ENCODE assay signal across 20 cellular contexts in the genomic region with DNA sequence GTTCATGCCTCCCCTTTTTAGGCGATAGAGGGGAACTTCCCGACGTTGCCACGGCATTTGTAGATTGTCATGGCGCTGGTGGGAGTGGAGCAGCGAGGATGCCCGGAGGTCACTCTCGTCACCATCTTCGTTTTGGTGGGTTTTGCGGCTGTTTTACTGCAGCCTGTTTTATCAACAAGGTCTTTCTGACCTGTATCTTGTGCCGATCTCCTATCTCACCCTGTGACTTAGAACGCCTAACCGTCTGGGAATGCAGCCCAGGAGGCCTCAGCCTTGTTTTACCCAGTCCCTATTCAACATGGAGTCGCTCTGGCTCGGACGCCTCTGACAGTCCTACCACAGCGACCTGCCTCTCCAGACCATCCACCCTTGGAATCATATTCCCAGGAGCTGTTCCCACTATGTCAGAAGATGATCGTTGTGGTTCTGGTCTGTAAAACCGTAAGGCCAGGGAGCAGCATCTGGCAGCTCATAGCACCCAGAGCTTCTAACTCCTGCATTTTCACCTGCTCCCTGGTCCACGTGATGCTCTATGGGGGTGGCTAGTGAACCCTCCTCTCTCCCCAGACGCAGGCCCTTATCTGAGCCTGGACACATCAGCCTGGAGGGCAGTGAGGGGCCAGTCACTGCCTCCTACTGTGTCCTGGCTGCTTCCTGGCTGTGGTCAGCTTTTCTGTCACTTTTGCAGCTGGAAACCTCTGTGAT. TPM values are rescaled to one million over a fixed set of nuclear protein-coding genes. Genes with fewer than 3 reads are reported as not detected.
A peak's percentile ranks its signal among the peaks of the same experiment; 100 is the strongest.
DNase-seq lines count a peak whose midpoint lies in the region; ATAC-seq and TF ChIP-seq lines count a peak whose summit lies in the region.
"Had no signal": no experiment of that assay in that cellular context is flagged by ENCODE, and none has a peak within 500 bp of the region (broad histone marks: within the 10 kb centered on the region; RNA-seq: fewer than 3 reads in every experiment).

No MANE protein-coding gene starts in this region.

- H3K9ac ChIP-seq in IMR-90 (ENCODE audit: low read depth, low read length) (no peak overlapping the region), mesendoderm (ENCODE audit: low read length) (no peak overlapping the region), trophoblast cell (ENCODE audit: low read length) (no peak overlapping the region)
- H3K9ac ChIP-seq: BLaER1 had no signal

- H3K56ac ChIP-seq in IMR-90 (ENCODE audit: extremely low read depth, insufficient read depth, low read length) (no peak overlapping the region), mesendoderm (ENCODE audit: low read length) (no peak overlapping the region)

- H3K4ac ChIP-seq in IMR-90 (ENCODE audit: low read depth, low read length) (no peak overlapping the region), mesendoderm (ENCODE audit: low read depth, low read length) (no peak overlapping the region), trophoblast cell (ENCODE audit: low read depth, low read length) (no peak overlapping the region)

- H2AK9ac ChIP-seq in IMR-90 (replicated peaks; ENCODE audit: low read depth, low read length, poor library complexity) = no peak overlapping the region

- ATAC-seq in IMR-90 (ENCODE audit: low read depth) (no peak), gastrocnemius medialis (no peak), GM21447 (IDR thresholded peaks at IDR 0.05; ENCODE audit: unreplicated experiment) (no peak)
- no peak for ATAC-seq in naive thymus-derived CD8-positive, alpha-beta T cell
- ATAC-seq: CD8-positive, alpha-beta T cell had no signal

- DNase-seq in IMR-90 (no peak), coronary artery (ENCODE audit: low spot score) (peak; percentile 45), mesendoderm (peak; percentile 33), trophoblast cell (peak; percentile 93 to 94), gastrocnemius medialis (no peak), NCI-H345 treated with DMSO at 0.1 percent for 48 hours (lab: John Stamatoyannopoulos, UW; ENCODE audit: unreplicated experiment) (no peak)
- no peak for DNase-seq in naive thymus-derived CD8-positive, alpha-beta T cell
- DNase-seq: 8988T; ACHN; BE2C; C1 segment of cervical spinal cord; Caco-2; Calu3; CD4-positive, CD25-positive, alpha-beta regulatory T cell; CD8-positive, alpha-beta T cell; DMS79 treated with DMSO at 0.1 percent for 48 hours; GF-D8 had no signal

- H2BK120ac ChIP-seq in IMR-90 (ENCODE audit: low read depth, low read length) (no peak overlapping the region), mesendoderm (ENCODE audit: low read depth, low read length) (no peak overlapping the region), trophoblast cell (ENCODE audit: insufficient read depth, low read length, poor library complexity) (no peak overlapping the region)

- intact Hi-C loops in IMR-90 (cut with micrococcal nuclease) = no loop called here
- intact Hi-C loops in gastrocnemius medialis (cut with DNase I; ENCODE audit: low total_unique reads) = no loop called here

- H3K23ac ChIP-seq in IMR-90 (ENCODE audit: low read depth, low read length) (no peak overlapping the region), mesendoderm (ENCODE audit: low read length) (no peak overlapping the region), trophoblast cell (ENCODE audit: low read length) (no peak overlapping the region)

- H4K12ac ChIP-seq in trophoblast cell (ENCODE audit: low read depth, low read length) = no peak overlapping the region

- dilution Hi-C loops in IMR-90 (cut with HindIII; ENCODE audit: low sequenced_read_pairs, unreplicated experiment) = no loop called here

- H4K5ac ChIP-seq in IMR-90 (ENCODE audit: low read depth, low read length) (no peak overlapping the region), mesendoderm (ENCODE audit: low read length) (no peak overlapping the region)

- H3K36me3 ChIP-seq in IMR-90 (ENCODE audit: control insufficient read depth, insufficient read depth, low read length) (no peaks in the 10 kb centered on the region), mesendoderm (ENCODE audit: control insufficient read depth, insufficient read depth, low read length) (no peaks in the 10 kb centered on the region), trophoblast cell (ENCODE audit: control insufficient read depth in 1 of 2, insufficient read depth in 2 of 2, low read length in 2 of 2) (no peaks in the 10 kb centered on the region), gastrocnemius medialis (no peaks in the 10 kb centered on the region)
- H3K36me3 ChIP-seq: BE2C, BLaER1 had no signal

- TF ChIP-seq POLR2A in IMR-90 (IDR thresholded peaks at IDR 0.05; ENCODE audit: low read depth, low read length) (no peak), gastrocnemius medialis (IDR thresholded peaks at IDR 0.05) (no peak)

- H4K20me1 ChIP-seq in IMR-90 (ENCODE audit: insufficient read depth, low read length) = no peaks in the 10 kb centered on the region
- H4K20me1 ChIP-seq: BLaER1 had no signal

- H4K91ac ChIP-seq in IMR-90 (ENCODE audit: insufficient read depth, low read depth, low read length) = no peak overlapping the region
- no peak overlapping the region for H4K91ac ChIP-seq in trophoblast cell (ENCODE audit: low read depth, low read length)

- no peak overlapping the region for H3K4me3 Mint-ChIP-seq in naive thymus-derived CD8-positive, alpha-beta T cell
- H3K4me3 Mint-ChIP-seq: CD14-positive monocyte; CD4-positive, CD25-positive, alpha-beta regulatory T cell; CD8-positive, alpha-beta T cell had no signal

- H2AK5ac ChIP-seq in IMR-90 (ENCODE audit: low read depth, low read length) = no peak overlapping the region
- no peak overlapping the region for H2AK5ac ChIP-seq in mesendoderm (ENCODE audit: low read length)
- no peak overlapping the region for H2AK5ac ChIP-seq in trophoblast cell (ENCODE audit: low read length)

- H3K79me2 ChIP-seq in mesendoderm (ENCODE audit: control insufficient read depth, insufficient read depth, low read length) (no peaks in the 10 kb centered on the region), trophoblast cell (ENCODE audit: control insufficient read depth, insufficient read depth, low read length, poor library complexity) (no peaks in the 10 kb centered on the region)

- no peak overlapping the region for H3K18ac ChIP-seq in IMR-90 (ENCODE audit: low read depth, low read length)
- no peak overlapping the region for H3K18ac ChIP-seq in mesendoderm (ENCODE audit: low read length)
- H3K18ac ChIP-seq in trophoblast cell (ENCODE audit: low read length) = no peak overlapping the region

- no peak overlapping the region for H3K4me3 ChIP-seq in IMR-90 (ENCODE audit: insufficient read depth, low read depth, low read length)
- no peak overlapping the region for H3K4me3 ChIP-seq in coronary artery
- H3K4me3 ChIP-seq in mesendoderm (ENCODE audit: low read length) = no peak overlapping the region
- peak overlapping the region; percentile 23 for H3K4me3 ChIP-seq in trophoblast cell (ENCODE audit: low read depth, low read length)
- no peak overlapping the region for H3K4me3 ChIP-seq in gastrocnemius medialis
- H3K4me3 ChIP-seq: BLaER1 had no signal

- H4K8ac ChIP-seq in IMR-90 (ENCODE audit: low read depth in 2 of 2, low read length in 2 of 2) = no peak overlapping the region
- no peak overlapping the region for H4K8ac ChIP-seq in mesendoderm (ENCODE audit: low read depth, low read length)
- H4K8ac ChIP-seq in trophoblast cell (ENCODE audit: low read depth, low read length) = no peak overlapping the region

- peaks cover 24% of the 10 kb centered on the region for H3K9me3 ChIP-seq in IMR-90 (ENCODE audit: control insufficient read depth, insufficient read depth, low read length)
- H3K9me3 ChIP-seq in trophoblast cell (ENCODE audit: insufficient read depth, low read depth, low read length) = peaks cover 19% of the 10 kb centered on the region
- no peaks in the 10 kb centered on the region for H3K9me3 ChIP-seq in gastrocnemius medialis
- H3K9me3 ChIP-seq: BE2C had no signal

- H3K27me3 Mint-ChIP-seq in naive thymus-derived CD8-positive, alpha-beta T cell = peaks cover 15 to 35% (median 18%) of the 10 kb centered on the region in 5 donors
- H3K27me3 Mint-ChIP-seq: CD4-positive, CD25-positive, alpha-beta regulatory T cell had no signal

- H2BK5ac ChIP-seq in IMR-90 (ENCODE audit: low read depth, low read length, poor library complexity, severe bottlenecking) = no peak overlapping the region
- no peak overlapping the region for H2BK5ac ChIP-seq in mesendoderm (ENCODE audit: low read length)
- no peak overlapping the region for H2BK5ac ChIP-seq in trophoblast cell (ENCODE audit: low read depth, low read length, poor library complexity)

- H3K27ac ChIP-seq in IMR-90 (ENCODE audit: insufficient read depth, low read length) (no peak overlapping the region), coronary artery (no peak overlapping the region), mesendoderm (ENCODE audit: low read depth, low read length) (no peak overlapping the region), trophoblast cell (ENCODE audit: low read depth, low read length) (no peak overlapping the region), gastrocnemius medialis (no peak overlapping the region)
- H3K27ac ChIP-seq: BLaER1 had no signal

- H3K79me1 ChIP-seq in IMR-90 (ENCODE audit: low read depth in 1 of 2, low read length in 2 of 2) (no peaks in the 10 kb centered on the region), mesendoderm (ENCODE audit: low read length) (no peaks in the 10 kb centered on the region), trophoblast cell (ENCODE audit: low read length) (peaks cover 2% of the 10 kb centered on the region)

- H3K14ac ChIP-seq in IMR-90 (replicated peaks; ENCODE audit: low read depth, low read length) (no peak overlapping the region), trophoblast cell (ENCODE audit: low read length) (no peak overlapping the region)

- CTCF ChIA-PET in IMR-90 (lab: Yijun Ruan, JAX) = no interaction called here

- peak overlapping the region; percentile 43 for H2AFZ ChIP-seq in IMR-90 (replicated peaks; ENCODE audit: low read length, poor library complexity)
- H2AFZ ChIP-seq in trophoblast cell (ENCODE audit: insufficient read depth, low read length, poor library complexity) = no peak overlapping the region

- POLR2A ChIA-PET in IMR-90 (lab: Charles Lee; ENCODE audit: unreplicated experiment) = no interaction called here
- POLR2A ChIA-PET in naive thymus-derived CD8-positive, alpha-beta T cell (lab: Charles Lee) = no interaction called here

- no TSS peak for BruUV-seq in IMR-90 (replicated peaks; lab: Mats Ljungman, UMichigan)

- H3K4me2 ChIP-seq in IMR-90 (ENCODE audit: low read depth, low read length) (no peak overlapping the region), mesendoderm (ENCODE audit: low read length) (no peak overlapping the region), trophoblast cell (ENCODE audit: low read length) (no peak overlapping the region)
- H3K4me2 ChIP-seq: BLaER1 had no signal

- no peak for TF ChIP-seq CTCF in IMR-90 (conservative IDR thresholded peaks at IDR 0.05; ENCODE audit: low read depth, low read length)
- TF ChIP-seq CTCF in coronary artery (IDR thresholded peaks at IDR 0.05) = no peak
- TF ChIP-seq CTCF in gastrocnemius medialis (IDR thresholded peaks at IDR 0.05 in 4 of 5, conservative IDR thresholded peaks at IDR 0.05 in 1 of 5) = no peak

- no peaks in the 10 kb centered on the region for H3K9me1 ChIP-seq in IMR-90 (ENCODE audit: insufficient read depth, low read length)

- H3K27me3 ChIP-seq in IMR-90 (ENCODE audit: control insufficient read depth, insufficient read depth, low read length) = no peaks in the 10 kb centered on the region
- H3K27me3 ChIP-seq in mesendoderm (ENCODE audit: insufficient read depth, low read length, poor library complexity) = no peaks in the 10 kb centered on the region
- H3K27me3 ChIP-seq in trophoblast cell (ENCODE audit: insufficient read depth, low read length) = no peaks in the 10 kb centered on the region
- H3K27me3 ChIP-seq in gastrocnemius medialis = peaks cover 0 to 2% (median 0%) of the 10 kb centered on the region in 3 donors
- H3K27me3 ChIP-seq: BE2C, BLaER1 had no signal

- no peak overlapping the region for H3K27ac Mint-ChIP-seq in naive thymus-derived CD8-positive, alpha-beta T cell
- H3K27ac Mint-ChIP-seq: CD14-positive monocyte; CD4-positive, CD25-positive, alpha-beta regulatory T cell; CD8-positive, alpha-beta T cell had no signal

- H2BK12ac ChIP-seq in trophoblast cell (ENCODE audit: low read length) = no peak overlapping the region

- TF ChIP-seq RAD21 in IMR-90 (IDR thresholded peaks at IDR 0.05; ENCODE audit: low read length) = no peak

- H3K9me3 Mint-ChIP-seq in naive thymus-derived CD8-positive, alpha-beta T cell = peaks cover 0 to 6% (median 0%) of the 10 kb centered on the region in 9 donors
- H3K9me3 Mint-ChIP-seq: CD8-positive, alpha-beta T cell had no signal

- in situ Hi-C loops in IMR-90 (cut with MboI; ENCODE audit: low sequenced_read_pairs) (no loop called here), gastrocnemius medialis (cut with MboI; ENCODE audit: low sequenced_read_pairs in 4 of 4) (no loop called here)

- H3K4me1 ChIP-seq in IMR-90 (ENCODE audit: control insufficient read depth, insufficient read depth, low read length) = no peaks in the 10 kb centered on the region
- no peaks in the 10 kb centered on the region for H3K4me1 ChIP-seq in mesendoderm (ENCODE audit: control insufficient read depth, low read depth, low read length)
- peaks cover 0 to 9% of the 10 kb centered on the region in 2 experiments for H3K4me1 ChIP-seq in trophoblast cell (ENCODE audit: control insufficient read depth in 1 of 2, insufficient read depth in 2 of 2, low read length in 2 of 2)
- H3K4me1 ChIP-seq in gastrocnemius medialis = no peaks in the 10 kb centered on the region
- H3K4me1 ChIP-seq: BE2C, Caco-2 had no signal

- 71% methylated on average over 8 of the region's 21 CpGs; no CpG with 5 or more reads in 1 of the 2 experiments for WGBS in IMR-90 (ENCODE audit: extremely low coverage in 2 of 2, insufficient read length in 1 of 2), 2 experiments
- no CpG with 5 or more reads among the region's 21 CpGs for WGBS in mesendoderm (ENCODE audit: extremely low coverage, insufficient coverage, low lambda C conversion rate)
- WGBS in trophoblast cell (ENCODE audit: extremely low coverage, insufficient coverage, insufficient read length) = no CpG with 5 or more reads among the region's 21 CpGs

- H3K36me3 Mint-ChIP-seq in naive thymus-derived CD8-positive, alpha-beta T cell = peaks cover 0 to 4% (median 0%) of the 10 kb centered on the region in 3 donors
- H3K36me3 Mint-ChIP-seq: CD14-positive monocyte; CD4-positive, CD25-positive, alpha-beta regulatory T cell; CD8-positive, alpha-beta T cell had no signal

- H3K4me1 Mint-ChIP-seq in naive thymus-derived CD8-positive, alpha-beta T cell = peaks cover 0 to 2% (median 0%) of the 10 kb centered on the region in 4 donors
- H3K4me1 Mint-ChIP-seq: CD4-positive, CD25-positive, alpha-beta regulatory T cell had no signal

- H2BK15ac ChIP-seq in IMR-90 (ENCODE audit: low read depth, low read length) = no peak overlapping the region
- no peak overlapping the region for H2BK15ac ChIP-seq in mesendoderm (replicated peaks; ENCODE audit: low read depth)

- no peak overlapping the region for H2BK20ac ChIP-seq in IMR-90 (ENCODE audit: low read depth, low read length)

RNA-seq across cellular contexts. Expression of a gene that starts 35.1 kb away (rescaled TPM):
- total RNA-seq in IMR-90 (2012; rRNA removed) (8.2 and 14.4 TPM in 2 replicates), gastrocnemius medialis (10 to 100 TPM; 11.4 to 36.7 (median 14.3) TPM)
- polyA plus RNA-seq in IMR-90 (2012; rRNA removed) = 9.4 and 11.9 TPM in 2 replicates
- 0.62 and 1.7 TPM in 2 replicates for polyA plus RNA-seq in IMR-90 (2012; cell fraction: cytosol; rRNA removed)
- 7.0 and 69.5 TPM in 2 replicates for polyA plus RNA-seq in IMR-90 (2012; cell fraction: nucleus; rRNA removed; ENCODE audit: low replicate concordance)
- 5.7 TPM for polyA plus RNA-seq in mesendoderm (2013, experiment 1 of 2)
- 5.2 TPM for polyA plus RNA-seq in mesendoderm (2013, experiment 2 of 2)
- polyA plus RNA-seq in trophoblast cell (2013) = 9.8 and 10.2 TPM in 2 replicates
- 100 to 1,000 TPM; 105 TPM for total RNA-seq in naive thymus-derived CD8-positive, alpha-beta T cell
- polyA plus RNA-seq in naive thymus-derived CD8-positive, alpha-beta T cell = 10 to 100 TPM; 14.5 to 18.7 (median 18.0) TPM

Comparison
In these comparisons a context has a peak if more than half of its experiments do, and no peak if none do; other contexts are left out.
1. DNase-seq: peak in coronary artery (single experiment), mesendoderm (single experiment) and trophoblast cell (2 of 2); none in IMR-90 (single experiment), gastrocnemius medialis (0 of 2), NCI-H345 treated with DMSO at 0.1 percent for 48 hours (single experiment) and naive thymus-derived CD8-positive, alpha-beta T cell (0 of 10).